10 cellular contexts compared by ENCODE assay signal in the genomic region with DNA sequence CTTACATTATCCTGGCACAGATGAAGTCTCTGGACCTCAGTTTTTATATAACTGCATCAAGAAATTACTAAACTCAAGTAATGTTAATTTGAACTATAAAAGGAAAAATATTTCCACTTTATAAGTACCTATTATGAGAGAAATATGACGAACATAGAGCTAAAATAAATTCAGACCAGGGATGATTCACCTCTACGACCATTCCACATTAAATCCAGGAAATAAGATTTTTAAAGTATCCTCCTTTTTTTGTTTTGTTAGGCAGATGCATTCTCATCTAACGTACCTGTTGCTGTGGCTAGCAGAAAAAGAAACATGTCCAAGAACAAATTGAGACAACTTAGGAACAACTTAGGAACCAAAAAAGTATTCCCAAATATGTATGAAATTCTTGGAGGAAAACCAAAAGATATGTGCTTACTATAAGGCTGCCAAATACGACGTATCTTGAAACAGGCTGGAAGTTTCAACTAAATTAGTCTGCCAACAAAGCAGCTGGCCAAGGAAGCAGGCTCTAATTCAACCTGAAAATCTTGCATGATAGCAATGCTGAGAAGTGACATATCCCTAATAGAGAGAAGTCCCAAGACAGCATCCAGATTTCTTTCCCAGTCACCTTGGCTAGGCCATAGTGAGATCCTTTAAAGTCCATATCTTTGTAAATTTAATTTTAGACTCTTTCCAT. TPM values are rescaled to one million over a fixed set of nuclear protein-coding genes. Genes with fewer than 3 reads are reported as not detected.
A peak's percentile ranks its signal among the peaks of the same experiment; 100 is the strongest.
DNase-seq lines count a peak whose midpoint lies in the region; ATAC-seq and TF ChIP-seq lines count a peak whose summit lies in the region.
"Had no signal": no experiment of that assay in that cellular context is flagged by ENCODE, and none has a peak within 500 bp of the region (broad histone marks: within the 10 kb centered on the region; RNA-seq: fewer than 3 reads in every experiment).

No MANE protein-coding gene starts in this region.

- peaks cover under 1% of the 10 kb centered on the region for H3K9me3 Mint-ChIP-seq in MCF 10A (ENCODE audit: unreplicated experiment)

- H3K4me1 ChIP-seq in mammary epithelial cell (ENCODE audit: insufficient read depth, low read length) (no peaks in the 10 kb centered on the region), aorta (ENCODE audit: control insufficient read depth in 1 of 2, insufficient read depth in 2 of 2, low read length in 2 of 2) (peaks cover 0 to 1% of the 10 kb centered on the region in 2 donors)
- H3K4me1 ChIP-seq: BE2C had no signal

- WGBS in mammary epithelial cell (ENCODE audit: low coverage, missing lambda C conversion rate), result 44% methylated on average over 5 of the region's 5 CpGs
- WGBS in aorta, 2 donors, result 2 to 3% methylated on average over 5 of the region's 5 CpGs

- intact Hi-C loops in MCF 10A (cut with micrococcal nuclease), result no loop called here
- intact Hi-C loops in mammary epithelial cell (cut with micrococcal nuclease), result no loop called here
- intact Hi-C loops in aorta (cut with DNase I), result loop anchor here in 1 of 2 donors (10.0 kb wide), 1 partner anchor 294 kb away; a partner anchor contains a TSS

- H3K36me3 ChIP-seq in mammary epithelial cell (ENCODE audit: insufficient read depth, low read length), result peaks cover 7% of the 10 kb centered on the region
- H3K36me3 ChIP-seq in brain microvascular endothelial cell (replicated peaks), result peaks cover 21% of the 10 kb centered on the region
- H3K36me3 ChIP-seq in aorta (ENCODE audit: control insufficient read depth in 1 of 2, insufficient read depth in 2 of 2, low read length in 1 of 2), result no peaks in the 10 kb centered on the region
- H3K36me3 ChIP-seq: BE2C had no signal

- peaks cover 15% of the 10 kb centered on the region for H3K4me1 Mint-ChIP-seq in MCF 10A (ENCODE audit: insufficient read depth, unreplicated experiment)

- H3K9ac ChIP-seq in mammary epithelial cell (ENCODE audit: insufficient read depth, low read length), result no peak overlapping the region

- H3K79me2 ChIP-seq in mammary epithelial cell (ENCODE audit: insufficient read depth, low read length), result peaks cover 92% of the 10 kb centered on the region

- no peaks in the 10 kb centered on the region for H4K20me1 ChIP-seq in mammary epithelial cell (ENCODE audit: insufficient read depth, low read length)

- ATAC-seq in aorta (ENCODE audit: low FRiP score) (peak; percentile 50), HG03045 (IDR thresholded peaks at IDR 0.05; ENCODE audit: unreplicated experiment) (no peak), GM21529 (IDR thresholded peaks at IDR 0.05; ENCODE audit: unreplicated experiment) (no peak), HG03135 (IDR thresholded peaks at IDR 0.05; ENCODE audit: unreplicated experiment) (no peak)

- peaks cover 27% of the 10 kb centered on the region for H3K36me3 Mint-ChIP-seq in MCF 10A (ENCODE audit: insufficient read depth, unreplicated experiment)

- no peaks in the 10 kb centered on the region for H3K27me3 Mint-ChIP-seq in MCF 10A (ENCODE audit: insufficient read depth, unreplicated experiment)

- CTCF ChIA-PET in MCF 10A (lab: Yijun Ruan, JAX), result interaction anchor here (0.5 to 1.2 kb wide), 5 partner anchors 8 to 235 kb away, joined by 3 to 6 read pairs (median 3); no protein-coding TSS in a partner anchor
- CTCF ChIA-PET in mammary epithelial cell (lab: Charles Lee; ENCODE audit: low non-redundant PET), result no interaction called here

- no peak overlapping the region for H3K27ac ChIP-seq in mammary epithelial cell (ENCODE audit: insufficient read depth, low read depth, low read length)
- peak overlapping the region; percentile 29 for H3K27ac ChIP-seq in brain microvascular endothelial cell
- peak overlapping the region; percentile 34 to 49 for H3K27ac ChIP-seq in aorta (ENCODE audit: low read depth in 1 of 2, low read length in 2 of 2)

- in situ Hi-C loops in mammary epithelial cell (cut with MboI; ENCODE audit: low sequenced_read_pairs in 2 of 2), result no loop called here
- in situ Hi-C loops in brain microvascular endothelial cell (cut with HindIII; ENCODE audit: low pct_ligation_motif_present, low sequenced_read_pairs), result no loop called here

- BruUV-seq in MCF 10A (replicated peaks; lab: Mats Ljungman, UMichigan), result no TSS peak
- BruUV-seq in mammary epithelial cell (replicated peaks; lab: Mats Ljungman, UMichigan), result no TSS peak

- POLR2A ChIA-PET in MCF 10A (lab: Yijun Ruan, JAX), result interaction anchor here (0.7 to 4.2 kb wide), 4 partner anchors 10 to 89 kb away, joined by 3 to 31 read pairs (median 10); a partner anchor contains a TSS

- H3K9me3 ChIP-seq in mammary epithelial cell (replicated peaks; ENCODE audit: insufficient read depth, low read length) (no peaks in the 10 kb centered on the region), aorta (ENCODE audit: control insufficient read depth, low read length) (no peaks in the 10 kb centered on the region)
- H3K9me3 ChIP-seq: BE2C had no signal

- H3K4me3 Mint-ChIP-seq in MCF 10A (ENCODE audit: unreplicated experiment), result no peak overlapping the region

- TF ChIP-seq CTCF in MCF 10A (IDR thresholded peaks at IDR 0.05; ENCODE audit: unreplicated experiment), result no peak
- TF ChIP-seq CTCF in mammary epithelial cell (conservative IDR thresholded peaks at IDR 0.05 in 1 of 2, IDR thresholded peaks at IDR 0.05 in 1 of 2; ENCODE audit: extremely low read depth in 1 of 2, insufficient read depth in 1 of 2, low read depth in 1 of 2, low read length in 2 of 2), result no peak
- no peak for TF ChIP-seq CTCF in brain microvascular endothelial cell (IDR thresholded peaks at IDR 0.05; ENCODE audit: low read depth, low read length, missing control alignments)

- no peak overlapping the region for H2AFZ ChIP-seq in mammary epithelial cell (ENCODE audit: low read depth, low read length)

- dilution Hi-C loops in mammary epithelial cell (cut with HindIII; ENCODE audit: low sequenced_read_pairs), result no loop called here

- H3K27ac Mint-ChIP-seq in MCF 10A (ENCODE audit: low read depth, unreplicated experiment), result peak overlapping the region; percentile 33

- H3K4me3 ChIP-seq in mammary epithelial cell (replicated peaks in 1 of 3; ENCODE audit: insufficient read depth in 1 of 3, low read depth in 2 of 3, low read length in 3 of 3) (no peak overlapping the region), brain microvascular endothelial cell (ENCODE audit: low read depth, low read length) (no peak overlapping the region), aorta (ENCODE audit: low read length in 2 of 2) (peak overlapping the region in 1 of 2 donors; percentile 55)

- H3K27me3 ChIP-seq in mammary epithelial cell (ENCODE audit: insufficient read depth, low read length) (no peaks in the 10 kb centered on the region), brain microvascular endothelial cell (replicated peaks) (no peaks in the 10 kb centered on the region), aorta (ENCODE audit: control insufficient read depth in 1 of 2, insufficient read depth in 2 of 2, low read length in 1 of 2) (no peaks in the 10 kb centered on the region)
- H3K27me3 ChIP-seq: BE2C had no signal

- no peak overlapping the region for H3K4me2 ChIP-seq in mammary epithelial cell (ENCODE audit: insufficient read depth, low read depth, low read length)

- no peak for DNase-seq in MCF 10A (ENCODE audit: unreplicated experiment)
- no peak for DNase-seq in mammary epithelial cell
- peak; percentile 16 for DNase-seq in brain microvascular endothelial cell
- DNase-seq in islet precursor cell, result peak; percentile 1
- DNase-seq in aorta, result no peak
- DNase-seq: BE2C, NCI-H446 treated with DMSO at 0.1 percent for 48 hours had no signal

RNA-seq across cellular contexts. Expression of a gene that starts 15.7 kb away (rescaled TPM):
- total RNA-seq in MCF 10A (2022) (26.8 and 30.2 TPM in 2 replicates), mammary epithelial cell (10 to 100 TPM; 18.0 to 20.7 TPM), aorta (10 to 100 TPM; 16.9 to 19.9 TPM)
- polyA plus RNA-seq in mammary epithelial cell (14.0 TPM), aorta (1 to 10 TPM; 3.9 to 6.1 TPM)
- polyA minus RNA-seq in mammary epithelial cell, result 24.9 TPM

RNA-seq across cellular contexts. Expression of a gene that starts 18.9 kb away (rescaled TPM):
- 2.4 and 4.0 TPM in 2 replicates for total RNA-seq in MCF 10A (2022)
- total RNA-seq in mammary epithelial cell, result 1 to 10 TPM in 1 of 2 donors, under 1 TPM in 1; 0.50 to 1.8 TPM
- polyA plus RNA-seq in mammary epithelial cell, result 0.42 TPM
- polyA minus RNA-seq in mammary epithelial cell, result not detected
- total RNA-seq in aorta, result 1 to 10 TPM; 1.8 to 6.6 TPM
- polyA plus RNA-seq in aorta, result under 1 TPM in 1 of 2 donors, not detected in 1; 0.95 TPM

RNA-seq across cellular contexts. Expression of a gene that starts 29.9 kb away (rescaled TPM):
- total RNA-seq in MCF 10A (2022) (22.8 and 24.8 TPM in 2 replicates), mammary epithelial cell (10 to 100 TPM; 25.0 to 30.0 TPM), aorta (10 to 100 TPM; 22.4 to 25.2 TPM)
- polyA plus RNA-seq in mammary epithelial cell (13.0 TPM), aorta (10 to 100 TPM; 11.4 to 18.7 TPM)
- polyA minus RNA-seq in mammary epithelial cell, result 16.7 TPM

Comparison
In these comparisons a context has a peak if more than half of its experiments do, and no peak if none do; other contexts are left out.
1. DNase-seq: peak in brain microvascular endothelial cell (single experiment) and islet precursor cell (single experiment); none in MCF 10A (single experiment), mammary epithelial cell (single experiment) and aorta (0 of 2).